ENCODE assay signal across 8 cellular contexts in genomic region chr14:74085047-74085637, GRCh38. TPM values are rescaled to one million over a fixed set of nuclear protein-coding genes. Genes with fewer than 3 reads are reported as not detected.
A peak's percentile ranks its signal among the peaks of the same experiment; 100 is the strongest.
DNase-seq lines count a peak whose midpoint lies in the region; ATAC-seq, FAIRE-seq and TF ChIP-seq lines count a peak whose summit lies in the region.

No MANE protein-coding gene starts in this region.

- no peaks in the 10 kb centered on the region for H3K27me3 Mint-ChIP-seq in activated CD8-positive, alpha-beta T cell treated with anti-CD3 and anti-CD28 coated beads, Interleukin-2, amount 10 ng/mL, durations not matched to agents 7 days and 5 days (ENCODE audit: low read depth)

- H3K27ac ChIP-seq in HUES48 (ENCODE audit: low read depth, low read length) (peak overlapping the region; percentile 90), foreskin keratinocyte (peak overlapping the region; percentile 87), pancreas (peak overlapping the region; percentile 36 to 68 (median 54))

- H3K4me1 ChIP-seq in HUES48 (ENCODE audit: control insufficient read depth, insufficient read depth, low read length) (peaks cover 12% of the 10 kb centered on the region), foreskin keratinocyte (peaks cover 5% of the 10 kb centered on the region), pancreas (peaks cover 8 to 23% (median 12%) of the 10 kb centered on the region in 3 donors)

- peaks cover 14% of the 10 kb centered on the region for H3K36me3 Mint-ChIP-seq in activated CD8-positive, alpha-beta T cell treated with anti-CD3 and anti-CD28 coated beads, Interleukin-2, amount 10 ng/mL, durations not matched to agents 7 days and 5 days (ENCODE audit: low read depth)

- ATAC-seq in GM18505 (IDR thresholded peaks at IDR 0.05; ENCODE audit: unreplicated experiment) (peak; percentile 3), foreskin keratinocyte (peak; percentile 7), pancreas (peak in 3 of 4 donors; percentile 3 to 5 (median 5))
- peak; percentile 12 for ATAC-seq in activated CD8-positive, alpha-beta T cell treated with anti-CD3 and anti-CD28 coated beads, Interleukin-2, amount 10 ng/mL, durations not matched to agents 7 days and 5 days

- 0% methylated on average over 26 of the region's 26 CpGs for WGBS in pancreas, 2 donors

- POLR2A ChIA-PET in activated CD8-positive, alpha-beta T cell treated with anti-CD3 and anti-CD28 coated beads, Interleukin-2, amount 10 ng/mL, durations not matched to agents 7 days and 5 days (lab: Charles Lee): interaction anchor here (0.5 to 1.2 kb wide), 5 partner anchors 15 to 325 kb away, joined by 3 to 6 read pairs (median 3); partner anchors contain the start of gene COQ6

- TF ChIP-seq CTCF in AG10803 (conservative IDR thresholded peaks at IDR 0.05; ENCODE audit: low read length) (no peak), foreskin keratinocyte (conservative IDR thresholded peaks at IDR 0.05) (no peak), pancreas (IDR thresholded peaks at IDR 0.05) (no peak)

- H3K9me3 ChIP-seq in HUES48 (ENCODE audit: control insufficient read depth, insufficient read depth, low read length): no peaks in the 10 kb centered on the region
- no peaks in the 10 kb centered on the region for H3K9me3 ChIP-seq in pancreas

- H3K36me3 ChIP-seq in HUES48 (ENCODE audit: control insufficient read depth, insufficient read depth, low read length): no peaks in the 10 kb centered on the region
- no peaks in the 10 kb centered on the region for H3K36me3 ChIP-seq in pancreas

- H3K27me3 ChIP-seq in HUES48 (ENCODE audit: control insufficient read depth, insufficient read depth, low read length) (no peaks in the 10 kb centered on the region), foreskin keratinocyte (no peaks in the 10 kb centered on the region), pancreas (no peaks in the 10 kb centered on the region)

- no peak for FAIRE-seq in pancreas (lab: Jason Lieb, UNC)

- peak overlapping the region; percentile 96 for H3K27ac Mint-ChIP-seq in activated CD8-positive, alpha-beta T cell treated with anti-CD3 and anti-CD28 coated beads, Interleukin-2, amount 10 ng/mL, durations not matched to agents 7 days and 5 days

- peaks cover 44% of the 10 kb centered on the region for H3K4me1 Mint-ChIP-seq in activated CD8-positive, alpha-beta T cell treated with anti-CD3 and anti-CD28 coated beads, Interleukin-2, amount 10 ng/mL, durations not matched to agents 7 days and 5 days (ENCODE audit: low read depth)

- H3K9ac ChIP-seq in HUES48 (ENCODE audit: low read depth, low read length): peak overlapping the region; percentile 96

- peaks cover 4% of the 10 kb centered on the region for H3K9me3 Mint-ChIP-seq in activated CD8-positive, alpha-beta T cell treated with anti-CD3 and anti-CD28 coated beads, Interleukin-2, amount 10 ng/mL, durations not matched to agents 7 days and 5 days (ENCODE audit: insufficient read depth)

- peak; percentile 36 for DNase-seq in AG10803 (ENCODE audit: low read depth)
- DNase-seq in activated CD8-positive, alpha-beta T cell treated with anti-CD3 and anti-CD28 coated beads, Interleukin-2, amount 10 ng/mL, durations not matched to agents 7 days and 5 days: peak; percentile 33
- DNase-seq in foreskin keratinocyte: peak; percentile 32 to 55
- DNase-seq in pancreas: peak in 2 of 6 donors; percentile 23 to 58
- DNase-seq in NCI-H2227 (lab: John Stamatoyannopoulos, UW; ENCODE audit: unreplicated experiment): no peak
- DNase-seq in GOT3 (lab: John Stamatoyannopoulos, UW): no peak

- intact Hi-C loops in pancreas (cut with DNase I): no loop called here

- no peak for TF ChIP-seq POLR2A in GM18505 (IDR thresholded peaks at IDR 0.05; ENCODE audit: borderline replicate concordance, extremely low read depth, insufficient read depth, insufficient read length)

- H3K4me3 ChIP-seq in AG10803 (ENCODE audit: low read length) (peak overlapping the region; percentile 88), HUES48 (ENCODE audit: low read depth, low read length) (peak overlapping the region; percentile 92), pancreas (peak overlapping the region; percentile 58 to 72 (median 70))

- CTCF ChIA-PET in activated CD8-positive, alpha-beta T cell treated with anti-CD3 and anti-CD28 coated beads, Interleukin-2, amount 10 ng/mL, durations not matched to agents 7 days and 5 days (lab: Charles Lee): interaction anchor here (0.6 kb wide), 1 partner anchor 54 kb away, joined by 3 read pairs; no protein-coding TSS in a partner anchor

- H3K4me3 Mint-ChIP-seq in activated CD8-positive, alpha-beta T cell treated with anti-CD3 and anti-CD28 coated beads, Interleukin-2, amount 10 ng/mL, durations not matched to agents 7 days and 5 days: peak overlapping the region; percentile 96

RNA-seq across cellular contexts. Expression of gene LIN52, which starts 0.4 kb away (rescaled TPM):
- total RNA-seq in activated CD8-positive, alpha-beta T cell treated with anti-CD3 and anti-CD28 coated beads, Interleukin-2, amount 10 ng/mL, durations not matched to agents 7 days and 5 days: 10 to 100 TPM; 14.9 to 15.2 TPM
- total RNA-seq in foreskin keratinocyte (6.5 and 7.0 TPM in 2 replicates), pancreas (1 to 10 TPM; 1.6 to 4.3 (median 2.7) TPM)
- polyA plus RNA-seq in foreskin keratinocyte (2.7 and 3.1 TPM in 2 replicates), pancreas (1 to 10 TPM; 3.8 to 4.6 TPM)

RNA-seq across cellular contexts. Expression of gene ALDH6A1, which starts 0.9 kb away (rescaled TPM):
- total RNA-seq in activated CD8-positive, alpha-beta T cell treated with anti-CD3 and anti-CD28 coated beads, Interleukin-2, amount 10 ng/mL, durations not matched to agents 7 days and 5 days: 10 to 100 TPM; 13.0 to 14.2 TPM
- total RNA-seq in foreskin keratinocyte (5.7 and 6.0 TPM in 2 replicates), pancreas (10 to 100 TPM; 11.3 to 36.1 (median 19.4) TPM)
- polyA plus RNA-seq in foreskin keratinocyte (2.0 and 2.4 TPM in 2 replicates), pancreas (1 to 10 TPM; 5.6 to 6.5 TPM)

Comparison
In these comparisons a context has a peak if more than half of its experiments do, and no peak if none do; other contexts are left out.
1. DNase-seq: peak in AG10803 (single experiment), activated CD8-positive, alpha-beta T cell treated with anti-CD3 and anti-CD28 coated beads, Interleukin-2, amount 10 ng/mL, durations not matched to agents 7 days and 5 days (single experiment) and foreskin keratinocyte (2 of 2); none in NCI-H2227 (single experiment) and GOT3 (single experiment).
2. Peak in every context shown above with its lines, with median percentiles within 50 percentile points of each other: H3K4me3 ChIP-seq, ATAC-seq and H3K27ac ChIP-seq.